ENCODE assay signal across 28 cellular contexts in the genomic region with DNA sequence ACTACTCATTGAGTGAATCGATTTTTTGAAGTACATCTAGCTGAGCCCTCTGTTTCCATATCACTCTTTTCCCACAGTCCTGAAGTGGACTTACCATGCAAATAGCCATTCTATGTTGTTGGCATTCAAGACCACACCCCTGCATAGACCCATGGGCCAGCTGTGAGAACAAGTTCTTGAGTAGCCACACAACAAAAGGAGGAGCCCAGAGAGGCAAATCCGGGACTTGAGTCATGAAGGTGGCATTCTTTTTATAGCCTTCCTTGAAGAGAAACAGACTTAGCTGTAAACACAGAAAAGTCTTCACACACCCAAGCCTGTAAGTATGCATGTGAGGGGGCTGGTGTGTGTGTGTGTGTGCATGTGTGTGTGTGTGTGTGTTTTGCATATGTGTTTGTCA. TPM values are rescaled to one million over a fixed set of nuclear protein-coding genes. Genes with fewer than 3 reads are reported as not detected.
"Had no signal": no experiment of that assay in that cellular context is flagged by ENCODE, and none has a peak within 500 bp of the region (broad histone marks: within the 10 kb centered on the region; RNA-seq: fewer than 3 reads in every experiment).

No MANE protein-coding gene starts in this region.

- H3K27me3 ChIP-seq: adrenal gland, Peyer's patch had no signal

- H3K27ac Mint-ChIP-seq: activated CD4-positive, alpha-beta memory T cell treated with anti-CD3 and anti-CD28 coated beads, Interleukin-2, amount 10 ng/mL, durations not matched to agents 7 days and 5 days; activated CD4-positive, alpha-beta T cell treated with anti-CD3 and anti-CD28 coated beads, Interleukin-2, amount 10 ng/mL, durations not matched to agents 7 days and 5 days; activated naive CD8-positive, alpha-beta T cell treated with anti-CD3 and anti-CD28 coated beads, Interleukin-2, amount 10 ng/mL, durations not matched to agents 7 days and 5 days; activated T-cell treated with anti-CD3 and anti-CD28 coated beads, Interleukin-2, amount 50 U/mL, for 72 hours; activated T-helper 2 cell treated with anti-CD3 and anti-CD28 coated beads, Interferon-gamma antibody, Interleukin-2, Interleukin-4, amounts not matched to agents 10 μg/mL and 5 μg/mL and 100 μg/mL, durations not matched to agents 14 hours and 24 hours and 36 hours had no signal

- FAIRE-seq: TTC549 had no signal

- H3K9me3 ChIP-seq: adrenal gland, Peyer's patch had no signal

- H3K4me3 ChIP-seq: adrenal gland, Peyer's patch had no signal

- H3K36me3 Mint-ChIP-seq: activated naive CD8-positive, alpha-beta T cell treated with anti-CD3 and anti-CD28 coated beads, Interleukin-2, amount 10 ng/mL, durations not matched to agents 7 days and 5 days had no signal

- H3K4me3 Mint-ChIP-seq: activated CD4-positive, alpha-beta memory T cell treated with anti-CD3 and anti-CD28 coated beads, Interleukin-2, amount 10 ng/mL, durations not matched to agents 7 days and 5 days; activated CD4-positive, alpha-beta T cell treated with anti-CD3 and anti-CD28 coated beads, Interleukin-2, amount 10 ng/mL, durations not matched to agents 7 days and 5 days; activated naive CD8-positive, alpha-beta T cell treated with anti-CD3 and anti-CD28 coated beads, Interleukin-2, amount 10 ng/mL, durations not matched to agents 7 days and 5 days; activated T-cell treated with anti-CD3 and anti-CD28 coated beads, Interleukin-2, amount 50 U/mL, for 72 hours had no signal

- DNase-seq: activated CD4-positive, alpha-beta memory T cell treated with anti-CD3 and anti-CD28 coated beads, Interleukin-2, amount 10 ng/mL, durations not matched to agents 7 days and 5 days; activated CD4-positive, alpha-beta T cell treated with anti-CD3 and anti-CD28 coated beads, Interleukin-2, amount 10 ng/mL, durations not matched to agents 7 days and 5 days; activated CD4-positive, CD25-positive, alpha-beta regulatory T cell; activated CD8-positive, alpha-beta memory T cell treated with anti-CD3 and anti-CD28 coated beads, Interleukin-2, amount 50 U/mL, for 4 hours; activated gamma-delta T cell treated with Interleukin-2 at 50 U/mL for 16 hours; activated naive CD4-positive, alpha-beta T cell treated with anti-CD3 and anti-CD28 coated beads, Interleukin-2, amount 50 U/mL, for 16 hours; activated naive CD8-positive, alpha-beta T cell treated with anti-CD3 and anti-CD28 coated beads, Interleukin-2, amount 10 ng/mL, durations not matched to agents 7 days and 5 days; activated T-cell treated with anti-CD3 and anti-CD28 coated beads, Interleukin-2, amount 50 U/mL, for 72 hours; adrenal gland; anterior cingulate cortex; MM.1S; NCI-H1105; NCI-H1436; NCI-H1694 treated with DMSO at 0.1 percent for 48 hours; NCI-H2029 treated with DMSO at 0.1 percent for 48 hours; NCI-H345; NCI-H510A; NCI-H526 treated with DMSO at 0.1 percent for 48 hours; NCI-H82; NK-92 treated with Interleukin-12 subunit alpha and Interleukin-12 subunit beta, amount 100 ng/mL, for 24 hours; OCI-M1; Peyer's patch; SIG-M5; T-helper 2 cell; T1000 had no signal

- ATAC-seq: activated T-cell treated with anti-CD3 and anti-CD28 coated beads, Interleukin-2, amount 50 U/mL, for 72 hours had no signal

- H3K36me3 ChIP-seq: adrenal gland, Peyer's patch had no signal

- H3K27ac ChIP-seq: adrenal gland, Peyer's patch, VCaP had no signal

- H3K4me1 ChIP-seq: adrenal gland, Peyer's patch had no signal

- H3K9me3 Mint-ChIP-seq: activated CD4-positive, alpha-beta memory T cell treated with anti-CD3 and anti-CD28 coated beads, Interleukin-2, amount 10 ng/mL, durations not matched to agents 7 days and 5 days; activated CD4-positive, alpha-beta T cell treated with anti-CD3 and anti-CD28 coated beads, Interleukin-2, amount 10 ng/mL, durations not matched to agents 7 days and 5 days; activated naive CD8-positive, alpha-beta T cell treated with anti-CD3 and anti-CD28 coated beads, Interleukin-2, amount 10 ng/mL, durations not matched to agents 7 days and 5 days; activated T-helper 2 cell treated with anti-CD3 and anti-CD28 coated beads, Interferon-gamma antibody, Interleukin-2, Interleukin-4, amounts not matched to agents 10 μg/mL and 5 μg/mL and 100 μg/mL, durations not matched to agents 14 hours and 24 hours and 36 hours had no signal

- H3K4me1 Mint-ChIP-seq: activated CD4-positive, alpha-beta memory T cell treated with anti-CD3 and anti-CD28 coated beads, Interleukin-2, amount 10 ng/mL, durations not matched to agents 7 days and 5 days; activated CD4-positive, alpha-beta T cell treated with anti-CD3 and anti-CD28 coated beads, Interleukin-2, amount 10 ng/mL, durations not matched to agents 7 days and 5 days; activated naive CD8-positive, alpha-beta T cell treated with anti-CD3 and anti-CD28 coated beads, Interleukin-2, amount 10 ng/mL, durations not matched to agents 7 days and 5 days had no signal

RNA-seq across cellular contexts. Expression of gene SPRR5, which starts 13.8 kb away (rescaled TPM):
- total RNA-seq: activated CD4-positive, alpha-beta memory T cell treated with anti-CD3 and anti-CD28 coated beads, Interleukin-2, amount 10 ng/mL, durations not matched to agents 7 days and 5 days; activated CD4-positive, alpha-beta T cell treated with anti-CD3 and anti-CD28 coated beads, Interleukin-2, amount 10 ng/mL, durations not matched to agents 7 days and 5 days; activated naive CD8-positive, alpha-beta T cell treated with anti-CD3 and anti-CD28 coated beads, Interleukin-2, amount 10 ng/mL, durations not matched to agents 7 days and 5 days; activated T-cell treated with anti-CD3 and anti-CD28 coated beads, Interleukin-2, amount 50 U/mL, for 72 hours; activated T-helper 2 cell treated with anti-CD3 and anti-CD28 coated beads, Interferon-gamma antibody, Interleukin-2, Interleukin-4, amounts not matched to agents 10 μg/mL and 5 μg/mL and 100 μg/mL, durations not matched to agents 14 hours and 24 hours and 36 hours; adrenal gland; Peyer's patch had no signal
- polyA plus RNA-seq: adrenal gland had no signal

RNA-seq across cellular contexts. Expression of gene IVL, which starts 24.9 kb away (rescaled TPM):
- total RNA-seq: activated CD4-positive, alpha-beta memory T cell treated with anti-CD3 and anti-CD28 coated beads, Interleukin-2, amount 10 ng/mL, durations not matched to agents 7 days and 5 days; activated CD4-positive, alpha-beta T cell treated with anti-CD3 and anti-CD28 coated beads, Interleukin-2, amount 10 ng/mL, durations not matched to agents 7 days and 5 days; activated naive CD8-positive, alpha-beta T cell treated with anti-CD3 and anti-CD28 coated beads, Interleukin-2, amount 10 ng/mL, durations not matched to agents 7 days and 5 days; activated T-cell treated with anti-CD3 and anti-CD28 coated beads, Interleukin-2, amount 50 U/mL, for 72 hours; activated T-helper 2 cell treated with anti-CD3 and anti-CD28 coated beads, Interferon-gamma antibody, Interleukin-2, Interleukin-4, amounts not matched to agents 10 μg/mL and 5 μg/mL and 100 μg/mL, durations not matched to agents 14 hours and 24 hours and 36 hours; adrenal gland; Peyer's patch had no signal

RNA-seq across cellular contexts. Expression of gene SPRR4, which starts 37.3 kb away (rescaled TPM):
- total RNA-seq: activated CD4-positive, alpha-beta memory T cell treated with anti-CD3 and anti-CD28 coated beads, Interleukin-2, amount 10 ng/mL, durations not matched to agents 7 days and 5 days; activated CD4-positive, alpha-beta T cell treated with anti-CD3 and anti-CD28 coated beads, Interleukin-2, amount 10 ng/mL, durations not matched to agents 7 days and 5 days; activated naive CD8-positive, alpha-beta T cell treated with anti-CD3 and anti-CD28 coated beads, Interleukin-2, amount 10 ng/mL, durations not matched to agents 7 days and 5 days; activated T-cell treated with anti-CD3 and anti-CD28 coated beads, Interleukin-2, amount 50 U/mL, for 72 hours; activated T-helper 2 cell treated with anti-CD3 and anti-CD28 coated beads, Interferon-gamma antibody, Interleukin-2, Interleukin-4, amounts not matched to agents 10 μg/mL and 5 μg/mL and 100 μg/mL, durations not matched to agents 14 hours and 24 hours and 36 hours; adrenal gland; Peyer's patch had no signal
- polyA plus RNA-seq: adrenal gland had no signal

RNA-seq across cellular contexts. Expression of gene SPRR1A, which starts 50.7 kb away (rescaled TPM):
- total RNA-seq: activated CD4-positive, alpha-beta memory T cell treated with anti-CD3 and anti-CD28 coated beads, Interleukin-2, amount 10 ng/mL, durations not matched to agents 7 days and 5 days; activated CD4-positive, alpha-beta T cell treated with anti-CD3 and anti-CD28 coated beads, Interleukin-2, amount 10 ng/mL, durations not matched to agents 7 days and 5 days; activated naive CD8-positive, alpha-beta T cell treated with anti-CD3 and anti-CD28 coated beads, Interleukin-2, amount 10 ng/mL, durations not matched to agents 7 days and 5 days; activated T-cell treated with anti-CD3 and anti-CD28 coated beads, Interleukin-2, amount 50 U/mL, for 72 hours; activated T-helper 2 cell treated with anti-CD3 and anti-CD28 coated beads, Interferon-gamma antibody, Interleukin-2, Interleukin-4, amounts not matched to agents 10 μg/mL and 5 μg/mL and 100 μg/mL, durations not matched to agents 14 hours and 24 hours and 36 hours; adrenal gland; Peyer's patch had no signal
- polyA plus RNA-seq: adrenal gland had no signal

RNA-seq across cellular contexts. Expression of gene SMCP, which starts 55.1 kb away (rescaled TPM):
- total RNA-seq: activated CD4-positive, alpha-beta memory T cell treated with anti-CD3 and anti-CD28 coated beads, Interleukin-2, amount 10 ng/mL, durations not matched to agents 7 days and 5 days; activated CD4-positive, alpha-beta T cell treated with anti-CD3 and anti-CD28 coated beads, Interleukin-2, amount 10 ng/mL, durations not matched to agents 7 days and 5 days; activated naive CD8-positive, alpha-beta T cell treated with anti-CD3 and anti-CD28 coated beads, Interleukin-2, amount 10 ng/mL, durations not matched to agents 7 days and 5 days; activated T-cell treated with anti-CD3 and anti-CD28 coated beads, Interleukin-2, amount 50 U/mL, for 72 hours; activated T-helper 2 cell treated with anti-CD3 and anti-CD28 coated beads, Interferon-gamma antibody, Interleukin-2, Interleukin-4, amounts not matched to agents 10 μg/mL and 5 μg/mL and 100 μg/mL, durations not matched to agents 14 hours and 24 hours and 36 hours; adrenal gland; Peyer's patch had no signal
- polyA plus RNA-seq: adrenal gland had no signal
